In the genomic region with DNA sequence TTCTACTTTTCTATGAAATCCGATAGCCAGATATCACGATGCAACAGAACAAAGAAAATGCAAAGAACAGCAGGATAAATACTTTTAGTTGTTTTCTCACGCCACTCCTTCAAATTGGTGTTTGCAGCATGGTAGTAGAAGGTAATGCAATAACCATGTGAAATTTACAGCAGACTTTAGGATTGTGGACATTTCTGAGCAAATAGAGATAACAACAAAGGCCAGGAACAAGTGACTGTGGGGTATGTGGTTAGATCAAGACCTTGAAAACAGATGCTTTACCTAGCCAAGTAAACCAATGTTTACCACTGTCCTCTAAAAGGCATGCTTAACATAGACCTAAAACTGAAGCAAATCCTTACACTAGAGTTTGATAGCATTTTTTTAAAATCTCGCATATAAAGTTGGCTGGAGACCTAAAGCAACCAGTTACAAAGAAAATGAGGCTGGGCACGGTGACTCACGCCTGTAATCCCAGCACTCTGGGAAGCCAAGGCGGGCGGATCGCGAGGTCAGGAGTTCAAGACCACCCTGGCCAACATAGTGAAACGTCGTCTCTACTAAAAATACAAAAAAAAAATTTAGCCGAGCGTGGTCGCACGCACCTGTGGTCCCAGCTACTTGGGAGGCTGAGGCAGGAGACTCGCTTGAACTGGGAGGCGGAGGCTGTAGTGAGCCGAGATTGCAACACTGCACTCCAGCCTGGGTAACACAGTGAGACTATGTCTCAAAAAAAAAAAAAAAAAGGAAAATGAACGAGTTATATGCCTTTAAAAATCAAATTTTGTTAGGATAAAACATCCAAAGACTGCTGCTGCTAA, we compare ENCODE assay signal across 14 cellular contexts.
DNase-seq lines count a peak whose midpoint lies in the region; FAIRE-seq and TF ChIP-seq lines count a peak whose summit lies in the region.
"Had no signal": no experiment of that assay in that cellular context is flagged by ENCODE, and none has a peak within 500 bp of the region (broad histone marks: within the 10 kb centered on the region; RNA-seq: fewer than 3 reads in every experiment).

No MANE protein-coding gene starts in this region.

- peaks cover 7% of the 10 kb centered on the region for H3K36me3 Mint-ChIP-seq in astrocyte (ENCODE audit: low read depth, unreplicated experiment)

- H3K9me3 ChIP-seq in astrocyte (ENCODE audit: insufficient read depth, low read depth, low read length), result no peaks in the 10 kb centered on the region
- H3K9me3 ChIP-seq: psoas muscle, uterus had no signal

- no peaks in the 10 kb centered on the region for H4K20me1 ChIP-seq in astrocyte (ENCODE audit: insufficient read depth, low read length)

- H3K27me3 ChIP-seq in ACC112 (ENCODE audit: insufficient read depth, low read length) (no peaks in the 10 kb centered on the region), astrocyte (ENCODE audit: insufficient read depth, low read length) (no peaks in the 10 kb centered on the region)
- H3K27me3 ChIP-seq: uterus had no signal

- H3K4me3 Mint-ChIP-seq in astrocyte (ENCODE audit: unreplicated experiment), result no peak overlapping the region
- H3K4me3 Mint-ChIP-seq: activated CD4-positive, alpha-beta T cell treated with anti-CD3 and anti-CD28 coated beads, Interleukin-2, amount 10 ng/mL, durations not matched to agents 24 days and 14 days had no signal

- no peaks in the 10 kb centered on the region for H3K9me3 Mint-ChIP-seq in astrocyte (ENCODE audit: unreplicated experiment)

- H2AFZ ChIP-seq in ACC112 (ENCODE audit: low read length, unreplicated experiment) (no peak overlapping the region), astrocyte (ENCODE audit: low read depth, low read length) (no peak overlapping the region)

- H3K4me2 ChIP-seq in astrocyte (ENCODE audit: low read length), result peak overlapping the region; percentile 53

- peak; percentile 49 for FAIRE-seq in astrocyte (lab: Jason Lieb, UNC)

- H3K36me3 ChIP-seq in ACC112 (ENCODE audit: insufficient read depth, low read length) (no peaks in the 10 kb centered on the region; the same call in 1 of the 2 replicates), astrocyte (ENCODE audit: insufficient read depth, low read length) (no peaks in the 10 kb centered on the region)
- H3K36me3 ChIP-seq: uterus had no signal

- H3K4me1 ChIP-seq in ACC112 (ENCODE audit: control insufficient read depth, insufficient read depth, low read length, unreplicated experiment), result peaks cover 36% of the 10 kb centered on the region
- H3K4me1 ChIP-seq in astrocyte (ENCODE audit: insufficient read depth, low read length), result peaks cover 44% of the 10 kb centered on the region
- H3K4me1 ChIP-seq: uterus had no signal

- no peaks in the 10 kb centered on the region for H3K79me2 ChIP-seq in ACC112 (ENCODE audit: control insufficient read depth, insufficient read depth, low read length, unreplicated experiment)
- peaks cover 9% of the 10 kb centered on the region for H3K79me2 ChIP-seq in astrocyte (ENCODE audit: insufficient read depth, low read length)

- DNase-seq in HT1080 (ENCODE audit: low read depth), result peak; percentile 54
- peak; percentile 58 for DNase-seq in astrocyte (ENCODE audit: low read depth)
- peak; percentile 90 for DNase-seq in iris pigment epithelial cell (ENCODE audit: low read depth)
- no peak for DNase-seq in stimulated activated CD4-positive, alpha-beta T cell treated with anti-CD3 and anti-CD28 coated beads, Interleukin-12 subunit alpha, Interleukin-12 subunit beta, amount 100 ng/mL, for 4 hours
- no peak for DNase-seq in DMS53 treated with DMSO at 0.1 percent for 48 hours (lab: John Stamatoyannopoulos, UW; ENCODE audit: unreplicated experiment)
- no peak for DNase-seq in SHP77 (lab: John Stamatoyannopoulos, UW)
- no peak for DNase-seq in GOT3 (lab: John Stamatoyannopoulos, UW)
- DNase-seq: activated CD4-positive, alpha-beta T cell treated with anti-CD3 and anti-CD28 coated beads, Interleukin-2, amount 10 ng/mL, durations not matched to agents 24 days and 14 days; DMS153; psoas muscle; T-helper 1 cell; uterus had no signal

- H3K27ac ChIP-seq in ACC112 (ENCODE audit: low read depth, low read length) (peak overlapping the region; percentile 88), astrocyte (ENCODE audit: low read depth, low read length) (peak overlapping the region; percentile 89)
- H3K27ac ChIP-seq: psoas muscle, uterus had no signal

- peak overlapping the region; percentile 96 for H3K27ac Mint-ChIP-seq in astrocyte (ENCODE audit: unreplicated experiment)
- H3K27ac Mint-ChIP-seq: activated CD4-positive, alpha-beta T cell treated with anti-CD3 and anti-CD28 coated beads, Interleukin-2, amount 10 ng/mL, durations not matched to agents 24 days and 14 days had no signal

- TF ChIP-seq CTCF in astrocyte (IDR thresholded peaks at IDR 0.05; ENCODE audit: insufficient read depth, low read depth, low read length), result no peak

- H3K9ac ChIP-seq in astrocyte (ENCODE audit: low read length), result peak overlapping the region; percentile 67

- H3K4me3 ChIP-seq in ACC112 (ENCODE audit: low read depth, low read length), result no peak overlapping the region
- peak overlapping the region; percentile 21 for H3K4me3 ChIP-seq in astrocyte (ENCODE audit: insufficient read depth, low read depth, low read length)
- H3K4me3 ChIP-seq: lung, psoas muscle, uterus had no signal

- no peaks in the 10 kb centered on the region for H3K27me3 Mint-ChIP-seq in astrocyte (ENCODE audit: low read depth, unreplicated experiment)
- H3K27me3 Mint-ChIP-seq: activated CD4-positive, alpha-beta T cell treated with anti-CD3 and anti-CD28 coated beads, Interleukin-2, amount 10 ng/mL, durations not matched to agents 24 days and 14 days had no signal

- peaks cover 45% of the 10 kb centered on the region for H3K4me1 Mint-ChIP-seq in astrocyte (ENCODE audit: low read depth, unreplicated experiment)

Comparison
In these comparisons a context has a peak if more than half of its experiments do, and no peak if none do; other contexts are left out.
1. DNase-seq: peak in HT1080 (single experiment), astrocyte (single experiment) and iris pigment epithelial cell (single experiment); none in stimulated activated CD4-positive, alpha-beta T cell treated with anti-CD3 and anti-CD28 coated beads, Interleukin-12 subunit alpha, Interleukin-12 subunit beta, amount 100 ng/mL, for 4 hours (single experiment), DMS53 treated with DMSO at 0.1 percent for 48 hours (single experiment), SHP77 (0 of 2) and GOT3 (single experiment).